9 cellular contexts compared by ENCODE assay signal in the genomic region with DNA sequence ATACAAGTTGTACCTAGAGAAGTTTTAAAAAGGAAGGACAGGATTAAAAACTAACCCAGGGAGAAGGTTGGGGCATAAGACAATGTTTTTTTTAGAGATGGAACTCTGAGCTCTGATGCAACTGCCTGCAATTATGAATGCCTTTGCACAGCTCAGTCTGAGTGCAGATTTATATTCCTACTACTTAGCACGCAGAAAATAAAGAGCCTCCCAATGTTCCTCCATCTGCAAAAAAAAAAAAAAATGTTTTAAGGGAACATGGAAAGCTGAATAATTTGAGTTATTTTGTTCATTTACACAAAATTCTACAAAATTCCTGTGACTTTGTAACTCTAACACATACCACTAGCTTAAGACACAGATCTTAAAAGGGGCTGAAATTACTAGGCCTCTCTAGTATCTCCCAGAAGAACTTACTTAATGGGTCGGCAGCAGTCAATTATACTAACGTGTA. TPM values are rescaled to one million over a fixed set of nuclear protein-coding genes. Genes with fewer than 3 reads are reported as not detected.
DNase-seq lines count a peak whose midpoint lies in the region; FAIRE-seq and TF ChIP-seq lines count a peak whose summit lies in the region.
"Had no signal": no experiment of that assay in that cellular context is flagged by ENCODE, and none has a peak within 500 bp of the region (broad histone marks: within the 10 kb centered on the region; RNA-seq: fewer than 3 reads in every experiment).

No MANE protein-coding gene starts in this region.

- peak; percentile 75 for DNase-seq in AG09309 (ENCODE audit: low read depth)
- DNase-seq in HEK293T (ENCODE audit: extremely low spot score) = no peak
- DNase-seq in brain microvascular endothelial cell = peak; percentile 22
- peak; percentile 40 for DNase-seq in myocyte (ENCODE audit: low read depth)
- DNase-seq in NCI-H2029 (lab: John Stamatoyannopoulos, UW) = no peak
- no peak for DNase-seq in HTR-8/SVneo (ENCODE audit: insufficient read length, low spot score)
- no peak for DNase-seq in stimulated activated CD4-positive, alpha-beta T cell treated with anti-CD3 and anti-CD28 coated beads, Interleukin-15, amount 100 ng/mL, for 24 hours
- no peak for DNase-seq in activated effector memory CD4-positive, alpha-beta T cell treated with Interleukin-2 at 50 U/mL for 16 hours
- DNase-seq: GDM1 had no signal

- no peaks in the 10 kb centered on the region for H3K27me3 ChIP-seq in brain microvascular endothelial cell (replicated peaks)

- H3K36me3 ChIP-seq in brain microvascular endothelial cell (replicated peaks) = no peaks in the 10 kb centered on the region

- POLR2A ChIA-PET in HEK293T (lab: Yijun Ruan, JAX) = interaction anchor here (0.5 to 1.5 kb wide), 7 partner anchors 9 to 932 kb away, joined by 3 to 9 read pairs (median 5); a partner anchor contains a TSS

- in situ Hi-C loops in brain microvascular endothelial cell (cut with HindIII; ENCODE audit: low pct_ligation_motif_present, low sequenced_read_pairs) = no loop called here

- H3K4me3 ChIP-seq in AG09309 (ENCODE audit: control insufficient read depth, low read depth, low read length) = no peak overlapping the region
- no peak overlapping the region for H3K4me3 ChIP-seq in brain microvascular endothelial cell (ENCODE audit: low read depth, low read length)

- no peak for FAIRE-seq in HTR-8/SVneo (lab: Jason Lieb, UNC)

- peak overlapping the region; percentile 62 for H3K27ac ChIP-seq in brain microvascular endothelial cell

- TF ChIP-seq CTCF in AG09309 (IDR thresholded peaks at IDR 0.05; ENCODE audit: control insufficient read depth, insufficient read depth, low read depth, low read length, missing control alignments) (no peak), brain microvascular endothelial cell (IDR thresholded peaks at IDR 0.05; ENCODE audit: low read depth, low read length, missing control alignments) (no peak)

- CTCF ChIA-PET in HEK293T (lab: Yijun Ruan, JAX) = interaction anchor here (0.8 to 1.2 kb wide), 2 partner anchors 15 to 65 kb away, joined by 3 to 4 read pairs; a partner anchor contains a TSS

TF ChIP-seq in HEK293T, 16 proteins besides CTCF, POLR2A, EP300 and RAD21:
- no peak for TF ChIP-seq FOXA1 (IDR thresholded peaks at IDR 0.05)
- peak; percentile 31; the same call in 1 of the 2 replicates for TF ChIP-seq ZNF384 (IDR thresholded peaks at IDR 0.05)
- TF ChIP-seq BHLHE40 (IDR thresholded peaks at IDR 0.05; ENCODE audit: borderline replicate concordance) = no peak
- no peak for TF ChIP-seq FOXK2 (IDR thresholded peaks at IDR 0.05)
- TF ChIP-seq HDGF (IDR thresholded peaks at IDR 0.05; ENCODE audit: borderline replicate concordance) = no peak
- no peak for TF ChIP-seq ELF4 (IDR thresholded peaks at IDR 0.05)
- TF ChIP-seq FOXM1 (IDR thresholded peaks at IDR 0.05; ENCODE audit: borderline replicate concordance) = no peak
- TF ChIP-seq TARDBP (IDR thresholded peaks at IDR 0.05) = no peak

RNA-seq across cellular contexts. Expression of a gene that starts 15.7 kb away (rescaled TPM):
- total RNA-seq in myocyte = 51.2 and 52.2 TPM in 2 replicates
- polyA plus RNA-seq in myocyte (2012) = 36.1 TPM

Comparison
In these comparisons a context has a peak if more than half of its experiments do, and no peak if none do; other contexts are left out.
1. DNase-seq: peak in AG09309 (single experiment), brain microvascular endothelial cell (single experiment) and myocyte (single experiment); none in HEK293T (single experiment), NCI-H2029 (single experiment), HTR-8/SVneo (single experiment), stimulated activated CD4-positive, alpha-beta T cell treated with anti-CD3 and anti-CD28 coated beads, Interleukin-15, amount 100 ng/mL, for 24 hours (single experiment) and activated effector memory CD4-positive, alpha-beta T cell treated with Interleukin-2 at 50 U/mL for 16 hours (single experiment).